8 cellular contexts compared by ENCODE assay signal in genomic region chr10:109922976-109923921, GRCh38. TPM values are rescaled to one million over a fixed set of nuclear protein-coding genes. Genes with fewer than 3 reads are reported as not detected.
A peak's percentile ranks its signal among the peaks of the same experiment; 100 is the strongest.
DNase-seq lines count a peak whose midpoint lies in the region; ATAC-seq and TF ChIP-seq lines count a peak whose summit lies in the region.

XPNPEP1 (minus strand) TSS chr10:109923511; CDS start chr10:109923433, 78 bp downstream.

- no peaks in the 10 kb centered on the region for H3K36me3 ChIP-seq in mucosa of stomach (ENCODE audit: control insufficient read depth, insufficient read depth, low read length)

- ATAC-seq in GM19468 (IDR thresholded peaks at IDR 0.05; ENCODE audit: extremely low read depth, unreplicated experiment) = peak; percentile 99

- H3K4me3 ChIP-seq in epithelial cell of proximal tubule (ENCODE audit: low read depth, low read length) (peak within 1 kb of the TSS; percentile 88), mucosa of stomach (ENCODE audit: low read length) (peak within 1 kb of the TSS; percentile 18)

- DNase-seq in COR-L47 (lab: John Stamatoyannopoulos, UW) (peak; percentile 27), HPDE6-E6E7 (ENCODE audit: extremely low spot score) (peak; percentile 76), OCI-M1 (lab: John Stamatoyannopoulos, UW) (peak; percentile 93), activated T-cell treated with anti-CD3 and anti-CD28 coated beads for 4 hours (peak; percentile 57), epithelial cell of proximal tubule (ENCODE audit: low read depth) (no peak)
- DNase-seq in stimulated activated CD8-positive, alpha-beta memory T cell treated with anti-CD3 and anti-CD28 coated beads, Interleukin-4, amount 100 ng/mL, for 48 hours = peak; percentile 86

- no peaks in the 10 kb centered on the region for H3K9me3 ChIP-seq in mucosa of stomach (ENCODE audit: control insufficient read depth, low read length)

- no peaks in the 10 kb centered on the region for H3K27me3 ChIP-seq in mucosa of stomach (ENCODE audit: control insufficient read depth, insufficient read depth, low read length)

- H3K4me1 ChIP-seq in mucosa of stomach (ENCODE audit: control insufficient read depth, insufficient read depth, low read length) = peaks cover 16% of the 10 kb centered on the region

- H3K9ac ChIP-seq in mucosa of stomach (ENCODE audit: low read length) = peak within 1 kb of the TSS; percentile 84

- TF ChIP-seq CTCF in epithelial cell of proximal tubule (conservative IDR thresholded peaks at IDR 0.05; ENCODE audit: low read depth, low read length) = no peak

RNA-seq across cellular contexts. Expression of gene XPNPEP1, which starts in this region (rescaled TPM):
- total RNA-seq in epithelial cell of proximal tubule = 98.1 and 191 TPM in 2 replicates
